In the genomic region with DNA sequence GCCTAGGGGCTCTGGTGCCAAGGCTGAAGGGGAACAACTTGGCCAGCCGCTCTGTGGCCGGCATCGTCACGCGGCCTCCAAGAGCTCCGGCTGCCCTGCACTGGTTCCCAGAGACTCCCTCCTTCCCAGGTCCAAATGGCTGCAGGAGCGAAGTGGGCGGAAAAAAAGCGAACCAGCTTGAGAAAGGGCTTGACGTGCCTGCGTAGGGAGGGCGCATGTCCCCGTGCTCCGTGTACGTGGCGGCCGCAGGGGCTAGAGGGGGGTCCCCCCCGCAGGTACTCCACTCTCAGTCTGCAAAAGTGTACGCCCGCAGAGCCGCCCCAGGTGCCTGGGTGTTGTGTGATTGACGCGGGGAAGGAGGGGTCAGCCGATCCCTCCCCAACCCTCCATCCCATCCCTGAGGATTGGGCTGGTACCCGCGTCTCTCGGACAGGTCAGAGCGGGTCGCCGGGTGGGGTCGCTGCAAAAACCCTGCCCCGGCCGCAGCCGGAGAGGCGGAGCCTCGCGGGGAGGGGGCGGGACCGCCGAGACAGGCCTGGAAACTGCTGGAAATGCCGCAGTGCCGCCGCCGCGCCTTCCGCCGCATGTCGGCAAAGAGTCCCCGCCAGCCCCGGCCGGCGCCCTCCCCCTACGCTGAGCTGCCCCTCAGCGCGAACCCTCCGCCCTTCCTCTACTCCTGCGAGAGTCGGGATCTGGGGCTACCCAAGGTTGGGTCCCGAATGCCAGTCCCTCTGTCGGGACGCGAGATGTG, we compare ENCODE assay signal across 1 cellular context.
TF ChIP-seq lines count a peak whose summit lies in the region.

No MANE protein-coding gene starts in this region.

TF ChIP-seq in K562, 482 proteins besides CTCF, POLR2A, EP300 and RAD21 (continues in another document):
- peak in 1 of 2 experiments; percentile 50; a peak in 1 of 4 replicates for TF ChIP-seq NONO (IDR thresholded peaks at IDR 0.05; ENCODE audit: low read depth in 2 of 2, low read length in 1 of 2)
- no peak for TF ChIP-seq OTX1 (CRISPR knock-in tag; IDR thresholded peaks at IDR 0.05)
- no peak for TF ChIP-seq STAT5B (CRISPR knock-in tag; IDR thresholded peaks at IDR 0.05)
- TF ChIP-seq, protein P1, sequence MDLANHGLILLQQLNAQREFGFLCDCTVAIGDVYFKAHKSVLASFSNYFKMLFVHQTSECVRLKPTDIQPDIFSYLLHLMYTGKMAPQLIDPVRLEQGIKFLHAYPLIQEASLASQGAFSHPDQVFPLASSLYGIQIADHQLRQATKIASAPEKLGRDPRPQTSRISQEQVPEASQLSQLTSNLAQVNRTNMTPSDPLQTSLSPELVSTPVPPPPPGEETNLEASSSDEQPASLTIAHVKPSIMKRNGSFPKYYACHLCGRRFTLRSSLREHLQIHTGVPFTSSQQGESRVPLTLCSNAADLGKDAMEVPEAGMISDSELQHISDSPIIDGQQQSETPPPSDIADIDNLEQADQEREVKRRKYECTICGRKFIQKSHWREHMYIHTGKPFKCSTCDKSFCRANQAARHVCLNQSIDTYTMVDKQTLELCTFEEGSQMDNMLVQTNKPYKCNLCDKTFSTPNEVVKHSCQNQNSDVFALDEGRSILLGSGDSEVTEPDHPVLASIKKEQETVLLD (IDR thresholded peaks at IDR 0.05): no peak
- TF ChIP-seq E2F3 (CRISPR knock-in tag; IDR thresholded peaks at IDR 0.05): no peak; the same call in 1 of the 2 replicates
- no peak for TF ChIP-seq ZNF76 (CRISPR knock-in tag; IDR thresholded peaks at IDR 0.05; ENCODE audit: borderline replicate concordance)
- no peak for TF ChIP-seq RBM14 (IDR thresholded peaks at IDR 0.05; ENCODE audit: borderline replicate concordance, insufficient read depth, low read depth, low read length)
- 0 out of 2 replicates have a peak, but pooled peaks have one; percentile 2 for TF ChIP-seq CBFA2T3 (IDR thresholded peaks at IDR 0.05)
- TF ChIP-seq SIX5 (IDR thresholded peaks at IDR 0.05; ENCODE audit: borderline replicate concordance in 1 of 2, insufficient read depth in 1 of 2, low read depth in 1 of 2, low read length in 2 of 2): no peak
- no peak for TF ChIP-seq HNRNPK (IDR thresholded peaks at IDR 0.05; ENCODE audit: low read depth, low read length, poor library complexity, severe bottlenecking)
- TF ChIP-seq, protein P2, sequence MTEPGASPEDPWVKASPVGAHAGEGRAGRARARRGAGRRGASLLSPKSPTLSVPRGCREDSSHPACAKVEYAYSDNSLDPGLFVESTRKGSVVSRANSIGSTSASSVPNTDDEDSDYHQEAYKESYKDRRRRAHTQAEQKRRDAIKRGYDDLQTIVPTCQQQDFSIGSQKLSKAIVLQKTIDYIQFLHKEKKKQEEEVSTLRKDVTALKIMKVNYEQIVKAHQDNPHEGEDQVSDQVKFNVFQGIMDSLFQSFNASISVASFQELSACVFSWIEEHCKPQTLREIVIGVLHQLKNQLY (CRISPR knock-in tag; conservative IDR thresholded peaks at IDR 0.05): no peak
- TF ChIP-seq MTA2 (IDR thresholded peaks at IDR 0.05; ENCODE audit: low read depth): no peak
- TF ChIP-seq ZNF165 (CRISPR knock-in tag; IDR thresholded peaks at IDR 0.05; ENCODE audit: borderline replicate concordance): no peak
- TF ChIP-seq XRCC3 (IDR thresholded peaks at IDR 0.05): no peak
- TF ChIP-seq POLR2AphosphoS2 (IDR thresholded peaks at IDR 0.05; ENCODE audit: low read length): no peak
- TF ChIP-seq, protein P3, sequence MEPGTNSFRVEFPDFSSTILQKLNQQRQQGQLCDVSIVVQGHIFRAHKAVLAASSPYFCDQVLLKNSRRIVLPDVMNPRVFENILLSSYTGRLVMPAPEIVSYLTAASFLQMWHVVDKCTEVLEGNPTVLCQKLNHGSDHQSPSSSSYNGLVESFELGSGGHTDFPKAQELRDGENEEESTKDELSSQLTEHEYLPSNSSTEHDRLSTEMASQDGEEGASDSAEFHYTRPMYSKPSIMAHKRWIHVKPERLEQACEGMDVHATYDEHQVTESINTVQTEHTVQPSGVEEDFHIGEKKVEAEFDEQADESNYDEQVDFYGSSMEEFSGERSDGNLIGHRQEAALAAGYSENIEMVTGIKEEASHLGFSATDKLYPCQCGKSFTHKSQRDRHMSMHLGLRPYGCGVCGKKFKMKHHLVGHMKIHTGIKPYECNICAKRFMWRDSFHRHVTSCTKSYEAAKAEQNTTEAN (CRISPR knock-in tag; IDR thresholded peaks at IDR 0.05): no peak; the same call in 1 of the 2 replicates
- TF ChIP-seq TEAD2 (tag; IDR thresholded peaks at IDR 0.05): no peak
- TF ChIP-seq, protein P4, sequence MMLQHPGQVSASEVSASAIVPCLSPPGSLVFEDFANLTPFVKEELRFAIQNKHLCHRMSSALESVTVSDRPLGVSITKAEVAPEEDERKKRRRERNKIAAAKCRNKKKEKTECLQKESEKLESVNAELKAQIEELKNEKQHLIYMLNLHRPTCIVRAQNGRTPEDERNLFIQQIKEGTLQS (IDR thresholded peaks at IDR 0.05): no peak
- TF ChIP-seq, protein P4 (CRISPR knock-in tag; conservative IDR thresholded peaks at IDR 0.05): no peak; the same call in 1 of the 2 replicates
- no peak for TF ChIP-seq SP1 (CRISPR knock-in tag; IDR thresholded peaks at IDR 0.05)
- 0 out of 2 replicates have a peak, but pooled peaks have one; percentile 10 for TF ChIP-seq ZNF24 (IDR thresholded peaks at IDR 0.05)
- TF ChIP-seq ERF (CRISPR knock-in tag; IDR thresholded peaks at IDR 0.05): no peak
- no peak for TF ChIP-seq FOXK1 (CRISPR knock-in tag; IDR thresholded peaks at IDR 0.05; ENCODE audit: borderline replicate concordance)
- TF ChIP-seq SNRNP70 (optimal IDR thresholded peaks at IDR 0.05; ENCODE audit: low read depth, low read length): no peak
- TF ChIP-seq RNF2 (IDR thresholded peaks at IDR 0.05): no peak
- no peak for TF ChIP-seq ZNF507 (tag; conservative IDR thresholded peaks at IDR 0.05)
- no peak for TF ChIP-seq CEBPB (tag; IDR thresholded peaks at IDR 0.05)
- TF ChIP-seq NBN (IDR thresholded peaks at IDR 0.05; ENCODE audit: low read depth): no peak
- no peak for TF ChIP-seq KAT8 (IDR thresholded peaks at IDR 0.05; ENCODE audit: low read depth)
- 0 out of 2 replicates have a peak, but pooled peaks have one; percentile 4 for TF ChIP-seq ZFP1 (CRISPR knock-in tag; IDR thresholded peaks at IDR 0.05)
- 0 out of 2 replicates have a peak, but pooled peaks have one; percentile 3 for TF ChIP-seq SMC3 (conservative IDR thresholded peaks at IDR 0.05; ENCODE audit: insufficient read depth, low read depth, low read length)
- no peak for TF ChIP-seq EHMT2 (IDR thresholded peaks at IDR 0.05)
- TF ChIP-seq L3MBTL2 (IDR thresholded peaks at IDR 0.05): peak; percentile 30; the same call in 1 of the 2 replicates
- TF ChIP-seq TAF1 (IDR thresholded peaks at IDR 0.05; ENCODE audit: control insufficient read depth, extremely low read depth, insufficient read depth, low read length, severe bottlenecking): peak; percentile 38
- TF ChIP-seq TRIM24 (IDR thresholded peaks at IDR 0.05): no peak
- peak; percentile 93 for TF ChIP-seq MIER1 (IDR thresholded peaks at IDR 0.05; ENCODE audit: low read depth)
- no peak; the same call in 1 of the 2 replicates for TF ChIP-seq PHF8 (IDR thresholded peaks at IDR 0.05; ENCODE audit: borderline replicate concordance, low read length)
- no peak for TF ChIP-seq ZNF717 (CRISPR knock-in tag; IDR thresholded peaks at IDR 0.05)
- TF ChIP-seq, protein P5, sequence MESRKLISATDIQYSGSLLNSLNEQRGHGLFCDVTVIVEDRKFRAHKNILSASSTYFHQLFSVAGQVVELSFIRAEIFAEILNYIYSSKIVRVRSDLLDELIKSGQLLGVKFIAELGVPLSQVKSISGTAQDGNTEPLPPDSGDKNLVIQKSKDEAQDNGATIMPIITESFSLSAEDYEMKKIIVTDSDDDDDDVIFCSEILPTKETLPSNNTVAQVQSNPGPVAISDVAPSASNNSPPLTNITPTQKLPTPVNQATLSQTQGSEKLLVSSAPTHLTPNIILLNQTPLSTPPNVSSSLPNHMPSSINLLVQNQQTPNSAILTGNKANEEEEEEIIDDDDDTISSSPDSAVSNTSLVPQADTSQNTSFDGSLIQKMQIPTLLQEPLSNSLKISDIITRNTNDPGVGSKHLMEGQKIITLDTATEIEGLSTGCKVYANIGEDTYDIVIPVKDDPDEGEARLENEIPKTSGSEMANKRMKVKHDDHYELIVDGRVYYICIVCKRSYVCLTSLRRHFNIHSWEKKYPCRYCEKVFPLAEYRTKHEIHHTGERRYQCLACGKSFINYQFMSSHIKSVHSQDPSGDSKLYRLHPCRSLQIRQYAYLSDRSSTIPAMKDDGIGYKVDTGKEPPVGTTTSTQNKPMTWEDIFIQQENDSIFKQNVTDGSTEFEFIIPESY (CRISPR knock-in tag; IDR thresholded peaks at IDR 0.05): no peak
- no peak for TF ChIP-seq EGR1 (conservative IDR thresholded peaks at IDR 0.05)
- TF ChIP-seq ZNF224 (CRISPR knock-in tag; IDR thresholded peaks at IDR 0.05): no peak
- TF ChIP-seq SRSF9 (IDR thresholded peaks at IDR 0.05; ENCODE audit: borderline replicate concordance, low read depth, low read length): no peak
- TF ChIP-seq, protein P6, sequence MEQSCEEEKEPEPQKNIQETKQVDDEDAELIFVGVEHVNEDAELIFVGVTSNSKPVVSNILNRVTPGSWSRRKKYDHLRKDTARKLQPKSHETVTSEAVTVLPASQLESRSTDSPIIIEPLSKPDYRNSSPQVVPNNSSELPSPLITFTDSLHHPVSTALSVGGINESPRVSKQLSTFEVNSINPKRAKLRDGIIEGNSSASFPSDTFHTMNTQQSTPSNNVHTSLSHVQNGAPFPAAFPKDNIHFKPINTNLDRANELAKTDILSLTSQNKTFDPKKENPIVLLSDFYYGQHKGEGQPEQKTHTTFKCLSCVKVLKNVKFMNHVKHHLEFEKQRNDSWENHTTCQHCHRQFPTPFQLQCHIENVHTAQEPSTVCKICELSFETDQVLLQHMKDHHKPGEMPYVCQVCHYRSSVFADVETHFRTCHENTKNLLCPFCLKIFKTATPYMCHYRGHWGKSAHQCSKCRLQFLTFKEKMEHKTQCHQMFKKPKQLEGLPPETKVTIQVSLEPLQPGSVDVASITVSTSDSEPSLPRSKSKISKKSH (CRISPR knock-in tag; IDR thresholded peaks at IDR 0.05): no peak
- no peak for TF ChIP-seq ZZZ3 (IDR thresholded peaks at IDR 0.05)
- no peak for TF ChIP-seq ZNF696 (CRISPR knock-in tag; conservative IDR thresholded peaks at IDR 0.05)
- TF ChIP-seq ZNF551 (CRISPR knock-in tag; IDR thresholded peaks at IDR 0.05): no peak
- TF ChIP-seq, protein P7, sequence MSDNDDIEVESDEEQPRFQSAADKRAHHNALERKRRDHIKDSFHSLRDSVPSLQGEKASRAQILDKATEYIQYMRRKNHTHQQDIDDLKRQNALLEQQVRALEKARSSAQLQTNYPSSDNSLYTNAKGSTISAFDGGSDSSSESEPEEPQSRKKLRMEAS (CRISPR knock-in tag; IDR thresholded peaks at IDR 0.05): 0 out of 2 replicates have a peak, but pooled peaks have one; percentile 8
- TF ChIP-seq NFATC3 (IDR thresholded peaks at IDR 0.05): no peak
- no peak for TF ChIP-seq ZSCAN29 (IDR thresholded peaks at IDR 0.05)
- TF ChIP-seq ZNF75A (CRISPR knock-in tag; IDR thresholded peaks at IDR 0.05): no peak
- TF ChIP-seq NR3C1 (CRISPR knock-in tag; IDR thresholded peaks at IDR 0.05): no peak
- TF ChIP-seq MTA3 (IDR thresholded peaks at IDR 0.05; ENCODE audit: borderline replicate concordance): no peak; the same call in none of the 2 replicates
- TF ChIP-seq KLF6 (CRISPR knock-in tag; IDR thresholded peaks at IDR 0.05; ENCODE audit: borderline replicate concordance): no peak
- no peak for TF ChIP-seq ZNF316 (IDR thresholded peaks at IDR 0.05)
- TF ChIP-seq POLR2G (IDR thresholded peaks at IDR 0.05; ENCODE audit: low read depth, low read length): no peak; the same call in 1 of the 2 replicates
- no peak for TF ChIP-seq CBX8 (IDR thresholded peaks at IDR 0.05; ENCODE audit: borderline replicate concordance, extremely low read depth, low read depth, low read length, poor library complexity, severe bottlenecking)
- TF ChIP-seq FOXK2 (conservative IDR thresholded peaks at IDR 0.05 in 1 of 2, IDR thresholded peaks at IDR 0.05 in 1 of 2; ENCODE audit: low read depth in 2 of 2): no peak
- TF ChIP-seq GATAD2A (IDR thresholded peaks at IDR 0.05): 0 out of 2 replicates have a peak, but pooled peaks have one; percentile 40
- TF ChIP-seq, protein P8, sequence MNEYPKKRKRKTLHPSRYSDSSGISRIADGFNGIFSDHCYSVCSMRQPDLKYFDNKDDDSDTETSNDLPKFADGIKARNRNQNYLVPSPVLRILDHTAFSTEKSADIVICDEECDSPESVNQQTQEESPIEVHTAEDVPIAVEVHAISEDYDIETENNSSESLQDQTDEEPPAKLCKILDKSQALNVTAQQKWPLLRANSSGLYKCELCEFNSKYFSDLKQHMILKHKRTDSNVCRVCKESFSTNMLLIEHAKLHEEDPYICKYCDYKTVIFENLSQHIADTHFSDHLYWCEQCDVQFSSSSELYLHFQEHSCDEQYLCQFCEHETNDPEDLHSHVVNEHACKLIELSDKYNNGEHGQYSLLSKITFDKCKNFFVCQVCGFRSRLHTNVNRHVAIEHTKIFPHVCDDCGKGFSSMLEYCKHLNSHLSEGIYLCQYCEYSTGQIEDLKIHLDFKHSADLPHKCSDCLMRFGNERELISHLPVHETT (CRISPR knock-in tag; conservative IDR thresholded peaks at IDR 0.05 in 1 of 2, IDR thresholded peaks at IDR 0.05 in 1 of 2): peak in 1 of 2 experiments; percentile 75; a peak in 2 of 4 replicates
- no peak for TF ChIP-seq CEBPG (CRISPR knock-in tag; IDR thresholded peaks at IDR 0.05)
- no peak for TF ChIP-seq CEBPG (tag; conservative IDR thresholded peaks at IDR 0.05 in 1 of 2, IDR thresholded peaks at IDR 0.05 in 1 of 2)
- TF ChIP-seq KLF10 (CRISPR knock-in tag; IDR thresholded peaks at IDR 0.05): no peak
- no peak for TF ChIP-seq ZNF311 (CRISPR knock-in tag; IDR thresholded peaks at IDR 0.05)
- TF ChIP-seq ZNF253 (CRISPR knock-in tag; conservative IDR thresholded peaks at IDR 0.05): no peak
- TF ChIP-seq, protein P9, sequence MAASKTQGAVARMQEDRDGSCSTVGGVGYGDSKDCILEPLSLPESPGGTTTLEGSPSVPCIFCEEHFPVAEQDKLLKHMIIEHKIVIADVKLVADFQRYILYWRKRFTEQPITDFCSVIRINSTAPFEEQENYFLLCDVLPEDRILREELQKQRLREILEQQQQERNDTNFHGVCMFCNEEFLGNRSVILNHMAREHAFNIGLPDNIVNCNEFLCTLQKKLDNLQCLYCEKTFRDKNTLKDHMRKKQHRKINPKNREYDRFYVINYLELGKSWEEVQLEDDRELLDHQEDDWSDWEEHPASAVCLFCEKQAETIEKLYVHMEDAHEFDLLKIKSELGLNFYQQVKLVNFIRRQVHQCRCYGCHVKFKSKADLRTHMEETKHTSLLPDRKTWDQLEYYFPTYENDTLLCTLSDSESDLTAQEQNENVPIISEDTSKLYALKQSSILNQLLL (CRISPR knock-in tag; IDR thresholded peaks at IDR 0.05; ENCODE audit: borderline replicate concordance): no peak
- peak; percentile 62 for TF ChIP-seq CHD4 (IDR thresholded peaks at IDR 0.05; ENCODE audit: insufficient read depth, insufficient replicate concordance, low read depth, low read length, poor library complexity, severe bottlenecking)
- TF ChIP-seq MCM2 (IDR thresholded peaks at IDR 0.05; ENCODE audit: low read depth): no peak
